ENCODE assay signal across 8 cellular contexts in the genomic region with DNA sequence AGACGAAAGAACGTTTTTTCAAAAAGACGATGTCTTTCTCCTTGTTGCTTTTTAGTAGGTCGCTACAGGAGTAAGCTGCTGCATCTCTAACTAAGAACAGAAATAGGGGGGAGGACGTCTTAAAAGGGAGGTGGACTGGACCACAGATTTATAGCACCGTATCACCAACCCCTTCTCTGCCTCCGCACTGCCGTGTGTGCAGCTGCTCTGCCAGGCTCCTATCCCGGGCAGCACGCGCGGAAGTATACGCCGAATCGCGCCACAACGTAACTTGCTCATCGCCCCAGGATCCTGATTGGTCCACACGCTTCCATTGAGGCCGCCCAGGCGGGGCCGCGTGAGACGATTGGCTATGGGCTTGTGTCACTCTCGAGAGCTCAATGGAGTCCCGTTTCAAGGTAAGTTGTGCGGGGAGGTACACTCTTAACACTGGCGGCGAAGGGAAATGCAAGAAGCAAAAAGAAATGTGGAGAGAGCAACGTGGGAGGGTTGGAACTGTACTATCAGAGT. TPM values are rescaled to one million over a fixed set of nuclear protein-coding genes. Genes with fewer than 3 reads are reported as not detected.
DNase-seq lines count a peak whose midpoint lies in the region; TF ChIP-seq lines count a peak whose summit lies in the region.

A gene (minus strand): TSS at position 121 of the 510 bp plus-strand sequence. CDS start 64,006 bp downstream, outside the sequence.

- no peaks in the 10 kb centered on the region for H3K79me2 ChIP-seq in SK-N-SH (ENCODE audit: insufficient read depth)

- H3F3A ChIP-seq in SK-N-SH (replicated peaks; ENCODE audit: insufficient read depth): no peaks in the 10 kb centered on the region

- peak within 1 kb of the TSS; percentile 99 for H2AFZ ChIP-seq in SK-N-SH (ENCODE audit: low read depth)

- H4K20me1 ChIP-seq in SK-N-SH (ENCODE audit: insufficient read depth): no peaks in the 10 kb centered on the region

- peak; percentile 96 for DNase-seq in A172 (ENCODE audit: low spot score)
- DNase-seq in HFF-Myc (ENCODE audit: extremely low read depth, low read depth): peak; percentile 15
- DNase-seq in SK-N-SH: peak; percentile 88
- peak; percentile 96 for DNase-seq in colonic mucosa
- DNase-seq in inferior parietal cortex (ENCODE audit: extremely low spot score): peak; percentile 89
- DNase-seq in DMS79 (lab: John Stamatoyannopoulos, UW): no peak
- no peak for DNase-seq in NOMO-1 (lab: John Stamatoyannopoulos, UW; ENCODE audit: unreplicated experiment in 2 of 2)

- POLR2A ChIA-PET in SK-N-SH (lab: Yijun Ruan, JAX): interaction anchor here (0.8 kb wide), 1 partner anchor 8 kb away, joined by 3 read pairs; no protein-coding TSS in a partner anchor

- CTCF ChIA-PET in SK-N-SH (lab: Yijun Ruan, JAX): interaction anchor here (1.0 to 2.4 kb wide), 6 partner anchors 9 to 1818 kb away, joined by 3 to 9 read pairs (median 4); a partner anchor contains a TSS

- H3K9me2 ChIP-seq in SK-N-SH: no peaks in the 10 kb centered on the region

- H3K9me3 ChIP-seq in SK-N-SH (no peaks in the 10 kb centered on the region), colonic mucosa (no peaks in the 10 kb centered on the region), skeletal muscle satellite cell (replicated peaks; ENCODE audit: low read length) (no peaks in the 10 kb centered on the region)

- H3K27me3 ChIP-seq in SK-N-SH (ENCODE audit: insufficient read depth) (peaks cover 8% of the 10 kb centered on the region), colonic mucosa (peaks cover 41% of the 10 kb centered on the region), skeletal muscle satellite cell (ENCODE audit: control insufficient read depth, insufficient read depth, low read length) (peaks cover 40% of the 10 kb centered on the region)

- H3K27ac ChIP-seq in SK-N-SH (ENCODE audit: low read depth in 2 of 2, low read length in 1 of 2): peak within 1 kb of the TSS in 1 of 2 experiments; percentile 89; a peak in 2 of 4 replicates
- H3K27ac ChIP-seq in colonic mucosa: no peak within 1 kb of the TSS

- H3K4me2 ChIP-seq in SK-N-SH (peak within 1 kb of the TSS; percentile 94), skeletal muscle satellite cell (ENCODE audit: low read length) (peak within 1 kb of the TSS; percentile 84)

- H3K36me3 ChIP-seq in SK-N-SH (replicated peaks in 1 of 2; ENCODE audit: control insufficient read depth in 1 of 2, insufficient read depth in 2 of 2, low read length in 1 of 2) (no peaks in the 10 kb centered on the region), colonic mucosa (no peaks in the 10 kb centered on the region), skeletal muscle satellite cell (ENCODE audit: insufficient read depth, low read length) (no peaks in the 10 kb centered on the region)

- under 1% methylated on average over 29 of the region's 30 CpGs for WGBS in SK-N-SH (ENCODE audit: low lambda C conversion rate)

- peaks cover 0 to 23% of the 10 kb centered on the region in 2 experiments; a peak in 2 of 4 replicates for H3K4me1 ChIP-seq in SK-N-SH (ENCODE audit: control insufficient read depth in 1 of 2, insufficient read depth in 2 of 2, low read depth in 1 of 2, low read length in 1 of 2)
- peaks cover 5% of the 10 kb centered on the region for H3K4me1 ChIP-seq in colonic mucosa
- H3K4me1 ChIP-seq in skeletal muscle satellite cell (ENCODE audit: control insufficient read depth, insufficient read depth, low read length): peaks cover 14% of the 10 kb centered on the region

- TF ChIP-seq CTCF in HFF-Myc (IDR thresholded peaks at IDR 0.05; ENCODE audit: low read depth, low read length, missing control alignments): no peak
- TF ChIP-seq CTCF in SK-N-SH (IDR thresholded peaks at IDR 0.05): no peak
- no peak for TF ChIP-seq CTCF in colonic mucosa (IDR thresholded peaks at IDR 0.05)

- TF ChIP-seq EP300 in SK-N-SH (IDR thresholded peaks at IDR 0.05; ENCODE audit: borderline replicate concordance in 1 of 2, low read depth in 1 of 2, low read length in 1 of 2): no peak

- H3K9ac ChIP-seq in SK-N-SH (peak within 1 kb of the TSS; percentile 29; the same call in 1 of the 2 replicates), colonic mucosa (ENCODE audit: low read depth in 2 of 2, low read length in 2 of 2) (no peak within 1 kb of the TSS), skeletal muscle satellite cell (ENCODE audit: low read depth, low read length) (peak within 1 kb of the TSS; percentile 29)

- H3K4me3 ChIP-seq in HFF-Myc (replicated peaks; ENCODE audit: low read depth, low read length) (no peak within 1 kb of the TSS), SK-N-SH (ENCODE audit: low read depth in 2 of 2, low read length in 1 of 2) (peak within 1 kb of the TSS; percentile 64 to 75), colonic mucosa (peak within 1 kb of the TSS; percentile 32), skeletal muscle satellite cell (ENCODE audit: low read length) (peak within 1 kb of the TSS; percentile 68)

- 0 out of 2 replicates have a peak, but pooled peaks have one; percentile 1 for TF ChIP-seq RAD21 in SK-N-SH (IDR thresholded peaks at IDR 0.05; ENCODE audit: low read length)

- intact Hi-C loops in colonic mucosa (cut with DNase I): no loop called here

TF ChIP-seq in SK-N-SH, 30 proteins besides CTCF, POLR2A, EP300 and RAD21 (continues in another document):
- peak; percentile 53; the same call in 1 of the 2 replicates for TF ChIP-seq GATA2 (CRISPR knock-in tag; IDR thresholded peaks at IDR 0.05)
- TF ChIP-seq, protein P1, sequence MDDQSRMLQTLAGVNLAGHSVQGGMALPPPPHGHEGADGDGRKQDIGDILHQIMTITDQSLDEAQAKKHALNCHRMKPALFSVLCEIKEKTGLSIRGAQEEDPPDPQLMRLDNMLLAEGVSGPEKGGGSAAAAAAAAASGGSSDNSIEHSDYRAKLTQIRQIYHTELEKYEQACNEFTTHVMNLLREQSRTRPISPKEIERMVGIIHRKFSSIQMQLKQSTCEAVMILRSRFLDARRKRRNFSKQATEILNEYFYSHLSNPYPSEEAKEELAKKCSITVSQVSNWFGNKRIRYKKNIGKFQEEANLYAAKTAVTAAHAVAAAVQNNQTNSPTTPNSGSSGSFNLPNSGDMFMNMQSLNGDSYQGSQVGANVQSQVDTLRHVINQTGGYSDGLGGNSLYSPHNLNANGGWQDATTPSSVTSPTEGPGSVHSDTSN (IDR thresholded peaks at IDR 0.05): peak; percentile 100
- no peak for TF ChIP-seq NFIC (IDR thresholded peaks at IDR 0.05; ENCODE audit: borderline replicate concordance)
- TF ChIP-seq RCOR1 (IDR thresholded peaks at IDR 0.05; ENCODE audit: low read length): peak; percentile 47; the same call in 1 of the 2 replicates
- TF ChIP-seq, protein P2, sequence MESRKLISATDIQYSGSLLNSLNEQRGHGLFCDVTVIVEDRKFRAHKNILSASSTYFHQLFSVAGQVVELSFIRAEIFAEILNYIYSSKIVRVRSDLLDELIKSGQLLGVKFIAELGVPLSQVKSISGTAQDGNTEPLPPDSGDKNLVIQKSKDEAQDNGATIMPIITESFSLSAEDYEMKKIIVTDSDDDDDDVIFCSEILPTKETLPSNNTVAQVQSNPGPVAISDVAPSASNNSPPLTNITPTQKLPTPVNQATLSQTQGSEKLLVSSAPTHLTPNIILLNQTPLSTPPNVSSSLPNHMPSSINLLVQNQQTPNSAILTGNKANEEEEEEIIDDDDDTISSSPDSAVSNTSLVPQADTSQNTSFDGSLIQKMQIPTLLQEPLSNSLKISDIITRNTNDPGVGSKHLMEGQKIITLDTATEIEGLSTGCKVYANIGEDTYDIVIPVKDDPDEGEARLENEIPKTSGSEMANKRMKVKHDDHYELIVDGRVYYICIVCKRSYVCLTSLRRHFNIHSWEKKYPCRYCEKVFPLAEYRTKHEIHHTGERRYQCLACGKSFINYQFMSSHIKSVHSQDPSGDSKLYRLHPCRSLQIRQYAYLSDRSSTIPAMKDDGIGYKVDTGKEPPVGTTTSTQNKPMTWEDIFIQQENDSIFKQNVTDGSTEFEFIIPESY (IDR thresholded peaks at IDR 0.05; ENCODE audit: borderline replicate concordance, low read depth): no peak
- TF ChIP-seq, protein P3, sequence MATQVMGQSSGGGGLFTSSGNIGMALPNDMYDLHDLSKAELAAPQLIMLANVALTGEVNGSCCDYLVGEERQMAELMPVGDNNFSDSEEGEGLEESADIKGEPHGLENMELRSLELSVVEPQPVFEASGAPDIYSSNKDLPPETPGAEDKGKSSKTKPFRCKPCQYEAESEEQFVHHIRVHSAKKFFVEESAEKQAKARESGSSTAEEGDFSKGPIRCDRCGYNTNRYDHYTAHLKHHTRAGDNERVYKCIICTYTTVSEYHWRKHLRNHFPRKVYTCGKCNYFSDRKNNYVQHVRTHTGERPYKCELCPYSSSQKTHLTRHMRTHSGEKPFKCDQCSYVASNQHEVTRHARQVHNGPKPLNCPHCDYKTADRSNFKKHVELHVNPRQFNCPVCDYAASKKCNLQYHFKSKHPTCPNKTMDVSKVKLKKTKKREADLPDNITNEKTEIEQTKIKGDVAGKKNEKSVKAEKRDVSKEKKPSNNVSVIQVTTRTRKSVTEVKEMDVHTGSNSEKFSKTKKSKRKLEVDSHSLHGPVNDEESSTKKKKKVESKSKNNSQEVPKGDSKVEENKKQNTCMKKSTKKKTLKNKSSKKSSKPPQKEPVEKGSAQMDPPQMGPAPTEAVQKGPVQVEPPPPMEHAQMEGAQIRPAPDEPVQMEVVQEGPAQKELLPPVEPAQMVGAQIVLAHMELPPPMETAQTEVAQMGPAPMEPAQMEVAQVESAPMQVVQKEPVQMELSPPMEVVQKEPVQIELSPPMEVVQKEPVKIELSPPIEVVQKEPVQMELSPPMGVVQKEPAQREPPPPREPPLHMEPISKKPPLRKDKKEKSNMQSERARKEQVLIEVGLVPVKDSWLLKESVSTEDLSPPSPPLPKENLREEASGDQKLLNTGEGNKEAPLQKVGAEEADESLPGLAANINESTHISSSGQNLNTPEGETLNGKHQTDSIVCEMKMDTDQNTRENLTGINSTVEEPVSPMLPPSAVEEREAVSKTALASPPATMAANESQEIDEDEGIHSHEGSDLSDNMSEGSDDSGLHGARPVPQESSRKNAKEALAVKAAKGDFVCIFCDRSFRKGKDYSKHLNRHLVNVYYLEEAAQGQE (IDR thresholded peaks at IDR 0.05; ENCODE audit: low read depth, low read length): peak; percentile 75
- peak; percentile 54 for TF ChIP-seq TCF12 (IDR thresholded peaks at IDR 0.05)
- peak; percentile 88; the same call in 1 of the 2 replicates for TF ChIP-seq MXI1 (IDR thresholded peaks at IDR 0.05; ENCODE audit: low read depth, low read length)
- TF ChIP-seq NRF1 (IDR thresholded peaks at IDR 0.05; ENCODE audit: low read depth, low read length): no peak
- no peak for TF ChIP-seq JUND (IDR thresholded peaks at IDR 0.05)
- TF ChIP-seq FOXJ3 (CRISPR knock-in tag; IDR thresholded peaks at IDR 0.05): 0 out of 2 replicates have a peak, but pooled peaks have one; percentile 56
- peak; percentile 98 for TF ChIP-seq CHD2 (IDR thresholded peaks at IDR 0.05; ENCODE audit: low read length, partially characterized antibody)

RNA-seq across cellular contexts. Expression of the gene that starts here (rescaled TPM):
- total RNA-seq in A172 (2014; rRNA removed; shearing (Covaris generic)): 7.7 and 27.5 TPM in 2 replicates
- polyA plus RNA-seq in SK-N-SH (2012; rRNA removed): 0.15 and 0.28 TPM in 2 replicates
- 0.37 and 0.50 TPM in 2 replicates for polyA plus RNA-seq in SK-N-SH (2012; cell fraction: cytosol; rRNA removed)
- polyA plus RNA-seq in SK-N-SH (2012; cell fraction: nucleus; rRNA removed): 0.06 and 0.12 TPM in 2 replicates
- under 1 TPM; 0.24 to 0.30 TPM for total RNA-seq in colonic mucosa
- under 0.01 and 1.3 TPM in 2 replicates for total RNA-seq in skeletal muscle satellite cell (2012; rRNA removed)

Comparison
In these comparisons a context has a peak if more than half of its experiments do, and no peak if none do; other contexts are left out.
1. Peak in DNase-seq, H3K4me3 ChIP-seq, H3K9ac ChIP-seq and H3K4me2 ChIP-seq in SK-N-SH; RNA of the gene not detected or under 1 TPM.
2. Peak in DNase-seq and H3K4me3 ChIP-seq in colonic mucosa; RNA of the gene not detected or under 1 TPM.
3. DNase-seq: peak in A172 (single experiment), HFF-Myc (single experiment) and inferior parietal cortex (single experiment); none in DMS79 (single experiment) and NOMO-1 (0 of 2).